In genomic region chr6:26553739-26554668, GRCh38 we compare ENCODE assay signal across 2 cellular contexts.
A peak's percentile ranks its signal among the peaks of the same experiment; 100 is the strongest.
TF ChIP-seq lines count a peak whose summit lies in the region.

No MANE protein-coding gene starts in this region.

TF ChIP-seq in A549, 52 proteins besides CTCF, POLR2A, EP300 and RAD21:
- TF ChIP-seq CEBPB (IDR thresholded peaks at IDR 0.05) (peak in 1 of 2 experiments; percentile 42; a peak in 1 of 4 replicates), PHF8 (IDR thresholded peaks at IDR 0.05; ENCODE audit: borderline replicate concordance, low read depth) (0 out of 2 replicates have a peak, but pooled peaks have one; percentile 24), USF2 (IDR thresholded peaks at IDR 0.05) (no peak), ZSCAN20 (CRISPR knock-in tag; IDR thresholded peaks at IDR 0.05) (no peak), HMGXB4 (CRISPR knock-in tag; IDR thresholded peaks at IDR 0.05; ENCODE audit: borderline replicate concordance) (peak; percentile 68; the same call in 1 of the 2 replicates), SREBF2 (IDR thresholded peaks at IDR 0.05) (peak; percentile 64), FOSL2 (IDR thresholded peaks at IDR 0.05) (no peak), FOSL2 (CRISPR knock-in tag; IDR thresholded peaks at IDR 0.05) (peak; percentile 52), HOXB5 (CRISPR knock-in tag; IDR thresholded peaks at IDR 0.05) (no peak)

TF ChIP-seq in H1, 55 proteins besides CTCF, POLR2A, EP300 and RAD21:
- no peak for TF ChIP-seq NANOG (IDR thresholded peaks at IDR 0.05; ENCODE audit: insufficient read depth, low read depth, low read length, poor library complexity, severe bottlenecking)
- TF ChIP-seq TAF1 (IDR thresholded peaks at IDR 0.05; ENCODE audit: low read depth, low read length): no peak
- no peak for TF ChIP-seq YY1 (IDR thresholded peaks at IDR 0.05; ENCODE audit: low read depth, low read length)
- TF ChIP-seq RBBP5 (IDR thresholded peaks at IDR 0.05; ENCODE audit: borderline replicate concordance, low read depth, low read length): 0 out of 2 replicates have a peak, but pooled peaks have one; percentile 77
- TF ChIP-seq ZNF274 (IDR thresholded peaks at IDR 0.05; ENCODE audit: borderline replicate concordance, extremely low read depth, low read length): no peak
- TF ChIP-seq KDM1A (IDR thresholded peaks at IDR 0.05; ENCODE audit: borderline replicate concordance, low read length): no peak
- TF ChIP-seq FOSL1 (IDR thresholded peaks at IDR 0.05; ENCODE audit: insufficient read depth, low read depth, low read length): no peak
- no peak for TF ChIP-seq CHD7 (IDR thresholded peaks at IDR 0.05; ENCODE audit: insufficient replicate concordance, low read length)
- TF ChIP-seq RXRA (IDR thresholded peaks at IDR 0.05; ENCODE audit: insufficient read depth, low read depth, low read length): no peak
- peak; percentile 96 for TF ChIP-seq ASH2L (IDR thresholded peaks at IDR 0.05; ENCODE audit: low read length)
- no peak for TF ChIP-seq MAX (IDR thresholded peaks at IDR 0.05)
- TF ChIP-seq POU5F1 (IDR thresholded peaks at IDR 0.05; ENCODE audit: low read depth, low read length): no peak
- TF ChIP-seq TAF7 (optimal IDR thresholded peaks at IDR 0.05; ENCODE audit: borderline replicate concordance, low read depth, low read length): peak; percentile 73
- TF ChIP-seq MAFK (IDR thresholded peaks at IDR 0.05; ENCODE audit: low read depth, low read length): peak; percentile 88; the same call in 1 of the 2 replicates
- TF ChIP-seq SIN3A (conservative IDR thresholded peaks at IDR 0.05 in 1 of 2, IDR thresholded peaks at IDR 0.05 in 1 of 2; ENCODE audit: low read depth in 1 of 2, low read length in 2 of 2): peak; percentile 28 to 69; a peak in 2 of 4 replicates
- TF ChIP-seq TBP (IDR thresholded peaks at IDR 0.05; ENCODE audit: low read depth, low read length): peak; percentile 99
- TF ChIP-seq KDM5A (IDR thresholded peaks at IDR 0.05; ENCODE audit: low read length): no peak
- peak; percentile 21; the same call in 1 of the 2 replicates for TF ChIP-seq ATF2 (IDR thresholded peaks at IDR 0.05; ENCODE audit: low read length)
- TF ChIP-seq CBX8 (IDR thresholded peaks at IDR 0.05; ENCODE audit: borderline replicate concordance, low read depth, low read length): no peak
- TF ChIP-seq CEBPB (IDR thresholded peaks at IDR 0.05; ENCODE audit: low read depth, low read length): peak; percentile 64
- no peak for TF ChIP-seq CBX5 (IDR thresholded peaks at IDR 0.05; ENCODE audit: low read depth, low read length)
- peak; percentile 75 for TF ChIP-seq TEAD4 (IDR thresholded peaks at IDR 0.05; ENCODE audit: low read depth, low read length)
- TF ChIP-seq EGR1 (IDR thresholded peaks at IDR 0.05; ENCODE audit: borderline replicate concordance, low read depth, low read length): 0 out of 2 replicates have a peak, but pooled peaks have one; percentile 8
- TF ChIP-seq CHD2 (IDR thresholded peaks at IDR 0.05; ENCODE audit: low read length): no peak
- no peak for TF ChIP-seq JUND (IDR thresholded peaks at IDR 0.05; ENCODE audit: low read length)
- TF ChIP-seq EZH2 (IDR thresholded peaks at IDR 0.05; ENCODE audit: low read depth, low read length, severe bottlenecking): no peak
- 0 out of 2 replicates have a peak, but pooled peaks have one; percentile 39 for TF ChIP-seq CREB1 (IDR thresholded peaks at IDR 0.05)
- no peak for TF ChIP-seq ATF3 (IDR thresholded peaks at IDR 0.05; ENCODE audit: insufficient read depth, low read depth, low read length)
- TF ChIP-seq SIRT6 (IDR thresholded peaks at IDR 0.05; ENCODE audit: low read length): no peak
